17 cellular contexts compared by ENCODE assay signal in genomic region chrX:11751261-11751660, GRCh38. TPM values are rescaled to one million over a fixed set of nuclear protein-coding genes. Genes with fewer than 3 reads are reported as not detected.
A peak's percentile ranks its signal among the peaks of the same experiment; 100 is the strongest.
DNase-seq lines count a peak whose midpoint lies in the region; ATAC-seq, FAIRE-seq and TF ChIP-seq lines count a peak whose summit lies in the region.
"Had no signal": no experiment of that assay in that cellular context is flagged by ENCODE, and none has a peak within 500 bp of the region (broad histone marks: within the 10 kb centered on the region; RNA-seq: fewer than 3 reads in every experiment).

No MANE protein-coding gene starts in this region.

- ATAC-seq in HG03280 (IDR thresholded peaks at IDR 0.05; ENCODE audit: unreplicated experiment) (peak; percentile 60), GM12878 (peak; percentile 59), T-helper 17 cell (no peak), HG02642 (IDR thresholded peaks at IDR 0.05; ENCODE audit: poor library complexity, unreplicated experiment) (no peak)

- in situ Hi-C loops in GM12878 (cut with MboI), result no loop called here

- RAD21 ChIA-PET in GM12878 (lab: Charles Lee; ENCODE audit: unreplicated experiment), result interaction anchor here (0.9 to 2.5 kb wide), 11 partner anchors 9 to 210 kb away, joined by 3 to 14 read pairs (median 4); no protein-coding TSS in a partner anchor

- TF ChIP-seq POLR2A in GM12878 (IDR thresholded peaks at IDR 0.05; ENCODE audit: low read depth, low read length), result no peak

- H3K4me3 ChIP-seq in GM12878, result no peak overlapping the region
- H3K4me3 ChIP-seq: HAP-1 had no signal

- no peaks in the 10 kb centered on the region for H3K27me3 Mint-ChIP-seq in T-helper 17 cell

- no peaks in the 10 kb centered on the region for H4K20me1 ChIP-seq in GM12878 (ENCODE audit: control insufficient read depth, insufficient read depth)

- no peaks in the 10 kb centered on the region for H3K4me1 Mint-ChIP-seq in T-helper 17 cell
- H3K4me1 Mint-ChIP-seq: CD8-positive, alpha-beta memory T cell had no signal

- no TSS peak for BruUV-seq in GM12878 (replicated peaks; lab: Mats Ljungman, UMichigan)

- H3K9me3 ChIP-seq in GM12878 (replicated peaks; ENCODE audit: control insufficient read depth, insufficient read depth, low read length) (no peaks in the 10 kb centered on the region; the same call in 2 of the 3 replicates), T-helper 17 cell (ENCODE audit: control insufficient read depth, low read length, poor library complexity, severe bottlenecking) (no peaks in the 10 kb centered on the region)
- H3K9me3 ChIP-seq: Caco-2, HAP-1 had no signal

- H3K4me2 ChIP-seq in GM12878 (ENCODE audit: control insufficient read depth, insufficient read depth), result no peak overlapping the region

- FAIRE-seq in GM12878 (lab: Jason Lieb, UNC), result no peak
- FAIRE-seq: GM12891, H1 had no signal

- H3K36me3 Mint-ChIP-seq in T-helper 17 cell (ENCODE audit: low read depth), result no peaks in the 10 kb centered on the region
- H3K36me3 Mint-ChIP-seq: CD14-positive monocyte; CD8-positive, alpha-beta memory T cell had no signal

- no peaks in the 10 kb centered on the region for H3K4me1 ChIP-seq in GM12878 (ENCODE audit: control insufficient read depth, insufficient read depth, low read length)

- no peaks in the 10 kb centered on the region for H3K36me3 ChIP-seq in GM12878 (ENCODE audit: control insufficient read depth in 2 of 2, insufficient read depth in 2 of 2, low read length in 1 of 2)
- H3K36me3 ChIP-seq: HAP-1 had no signal

- H3K27me3 ChIP-seq in GM12878 (replicated peaks in 1 of 2; ENCODE audit: control insufficient read depth in 2 of 2, insufficient read depth in 2 of 2, low read length in 1 of 2), result no peaks in the 10 kb centered on the region

- POLR2A ChIA-PET in GM12878 (lab: Charles Lee), result interaction anchor here (1.3 to 2.9 kb wide), 4 partner anchors 8 to 15 kb away, joined by 3 to 15 read pairs (median 8); no protein-coding TSS in a partner anchor

- DNase-seq in DMS53 (lab: John Stamatoyannopoulos, UW), result peak; percentile 0
- no peak for DNase-seq in DMS53 treated with DMSO at 0.1 percent for 48 hours (lab: John Stamatoyannopoulos, UW; ENCODE audit: unreplicated experiment)
- peak; percentile 18 for DNase-seq in CD1c-positive myeloid dendritic cell (ENCODE audit: extremely low spot score)
- DNase-seq in GM12878 (ENCODE audit: low read depth, low spot score), result no peak
- no peak for DNase-seq in T-helper 17 cell
- DNase-seq in D341Med (ENCODE audit: low spot score), result no peak
- DNase-seq: Caco-2; CD8-positive, alpha-beta memory T cell; DMS79 had no signal

- H3K9ac ChIP-seq in GM12878 (ENCODE audit: control insufficient read depth, insufficient read depth, low read length), result no peak overlapping the region

- peak in 1 of 2 experiments; percentile 15; a peak in 1 of 4 replicates for TF ChIP-seq EP300 in GM12878 (IDR thresholded peaks at IDR 0.05; ENCODE audit: borderline replicate concordance in 1 of 2, control insufficient read depth in 1 of 2, low read depth in 2 of 2, low read length in 2 of 2)

- intact Hi-C loops in GM12878 (cut with micrococcal nuclease; ENCODE audit: unreplicated experiment), result no loop called here

- H3K4me3 Mint-ChIP-seq in T-helper 17 cell, result no peak overlapping the region
- H3K4me3 Mint-ChIP-seq: CD14-positive monocyte; CD8-positive, alpha-beta memory T cell had no signal

- SMC1A ChIA-PET in GM12878 (lab: Charles Lee; ENCODE audit: uncharacterized antibody, unreplicated experiment), result interaction anchor here (0.7 to 4.4 kb wide), 13 partner anchors 8 to 1123 kb away, joined by 3 to 36 read pairs (median 4); no protein-coding TSS in a partner anchor

- H3K27ac Mint-ChIP-seq in T-helper 17 cell, result no peak overlapping the region

- no peak for TF ChIP-seq RAD21 in GM12878 (IDR thresholded peaks at IDR 0.05; ENCODE audit: insufficient read depth, low read depth, low read length)

- no peaks in the 10 kb centered on the region for H3K79me2 ChIP-seq in GM12878 (ENCODE audit: control insufficient read depth, insufficient read depth, low read length)

- H3K27ac ChIP-seq in GM12878 (ENCODE audit: control insufficient read depth, insufficient read depth), result no peak overlapping the region
- H3K27ac ChIP-seq: 22Rv1, HL-60 had no signal

- H2AFZ ChIP-seq in GM12878 (ENCODE audit: control insufficient read depth, low read depth, low read length), result no peak overlapping the region

- CTCF ChIA-PET in GM12878 (lab: Yijun Ruan, JAX), result interaction anchor here (1.2 to 4.9 kb wide), 6 partner anchors 10 to 210 kb away, joined by 4 to 31 read pairs (median 8); no protein-coding TSS in a partner anchor

- no peak for TF ChIP-seq CTCF in GM12878 (IDR thresholded peaks at IDR 0.05 in 2 of 3, conservative IDR thresholded peaks at IDR 0.05 in 1 of 3; ENCODE audit: control insufficient read depth in 2 of 3, extremely low read depth in 1 of 3, insufficient read depth in 1 of 3, low read depth in 3 of 3, low read length in 3 of 3)

TF ChIP-seq in GM12878, 131 proteins besides CTCF, POLR2A, EP300 and RAD21:
- TF ChIP-seq SMARCA5 (IDR thresholded peaks at IDR 0.05) (0 out of 2 replicates have a peak, but pooled peaks have one; percentile 18), RUNX3 (IDR thresholded peaks at IDR 0.05; ENCODE audit: low read length) (no peak), NBN (IDR thresholded peaks at IDR 0.05) (0 out of 2 replicates have a peak, but pooled peaks have one; percentile 13)

RNA-seq across cellular contexts. Expression of gene MSL3, which starts 6.8 kb away (rescaled TPM):
- 187 and 197 TPM in 2 replicates for total RNA-seq in GM12878 (2013; cell fraction: nucleolus; rRNA removed)
- 39.3 and 39.4 TPM in 2 replicates for total RNA-seq in GM12878 (2014; rRNA removed)
- total RNA-seq in GM12878 (2014; rRNA removed; fragmentation: Illumina TruSeq; extraction: Trizol), result 29.0 and 30.2 TPM in 2 replicates
- total RNA-seq in GM12878 (2021), result 29.0 and 34.2 TPM in 2 replicates
- polyA plus RNA-seq in GM12878 (2011; ENCODE audit: low read depth), result 22.4 TPM
- polyA plus RNA-seq in GM12878 (2011; rRNA removed), result 438 and 577 TPM in 2 replicates
- 261 and 306 TPM in 2 replicates for polyA plus RNA-seq in GM12878 (2011; cell fraction: cytosol; rRNA removed)
- polyA plus RNA-seq in GM12878 (2011; cell fraction: nucleus; rRNA removed), result 898 and 1,313 TPM in 2 replicates
- polyA plus RNA-seq in GM12878 (2012), result 32.3 and 41.3 TPM in 2 replicates
- polyA plus RNA-seq in GM12878 (2014; fragmentation: Illumina TruSeq; extraction: Trizol), result 39.1 and 44.4 TPM in 2 replicates
- polyA plus RNA-seq in GM12878 (2014; fragmentation: Nextera tagmentation; extraction: Ambion mirVana), result 10 to 100 TPM; 28.4 to 42.0 TPM
- 41.0 and 44.9 TPM in 2 replicates for polyA plus RNA-seq in GM12878 (2014; rRNA removed)
- polyA plus RNA-seq in GM12878 (2016; fragmentation: Nextera tagmentation; extraction: Ambion mirVana), result 10 to 100 TPM; 43.8 to 45.0 TPM
- 233 and 254 TPM in 2 replicates for polyA minus RNA-seq in GM12878 (2011; rRNA and poly(A)+ RNA removed)
- polyA minus RNA-seq in GM12878 (2011; cell fraction: cytosol; rRNA and poly(A)+ RNA removed), result 86.2 and 96.9 TPM in 2 replicates
- polyA minus RNA-seq in GM12878 (2011; cell fraction: nucleus; rRNA and poly(A)+ RNA removed), result 343 and 358 TPM in 2 replicates
- 10 to 100 TPM; 86.2 to 86.3 TPM for total RNA-seq in T-helper 17 cell

Comparison
In these comparisons a context has a peak if more than half of its experiments do, and no peak if none do; other contexts are left out.
1. DNase-seq: peak in DMS53 (single experiment) and CD1c-positive myeloid dendritic cell (single experiment); none in DMS53 treated with DMSO at 0.1 percent for 48 hours (single experiment), GM12878 (single experiment), T-helper 17 cell (0 of 3) and D341Med (single experiment).
2. ATAC-seq: peak in HG03280 (single experiment) and GM12878 (single experiment); none in T-helper 17 cell (single experiment) and HG02642 (single experiment).